1 cellular context compared by ENCODE assay signal in genomic region chr10:30553625-30554442, GRCh38.
A peak's percentile ranks its signal among the peaks of the same experiment; 100 is the strongest.
TF ChIP-seq lines count a peak whose summit lies in the region.

No MANE protein-coding gene starts in this region.

TF ChIP-seq in K562, 482 proteins besides CTCF, POLR2A, EP300 and RAD21 (continued from another document and continues in another):
- TF ChIP-seq MGA (IDR thresholded peaks at IDR 0.05), result peak; percentile 51; the same call in 1 of the 2 replicates
- TF ChIP-seq TRIM25 (IDR thresholded peaks at IDR 0.05; ENCODE audit: borderline replicate concordance), result 0 out of 2 replicates have a peak, but pooled peaks have one; percentile 7
- no peak for TF ChIP-seq ZBED1 (IDR thresholded peaks at IDR 0.05)
- peak; percentile 11; the same call in 1 of the 2 replicates for TF ChIP-seq POLR2AphosphoS5 (IDR thresholded peaks at IDR 0.05; ENCODE audit: control insufficient read depth, insufficient read depth, low read depth, low read length)
- no peak for TF ChIP-seq CREB1 (IDR thresholded peaks at IDR 0.05)
- TF ChIP-seq CREB1 (CRISPR knock-in tag; IDR thresholded peaks at IDR 0.05), result 0 out of 2 replicates have a peak, but pooled peaks have one; percentile 37
- no peak for TF ChIP-seq RBM14 (IDR thresholded peaks at IDR 0.05; ENCODE audit: borderline replicate concordance, insufficient read depth, low read depth, low read length)
- TF ChIP-seq MAFG (tag; conservative IDR thresholded peaks at IDR 0.05), result peak; percentile 3; the same call in 1 of the 2 replicates
- peak; percentile 65; the same call in 1 of the 2 replicates for TF ChIP-seq ZNF668 (CRISPR knock-in tag; IDR thresholded peaks at IDR 0.05)
- peak; percentile 49 for TF ChIP-seq KDM5B (IDR thresholded peaks at IDR 0.05; ENCODE audit: insufficient replicate concordance, low read depth, low read length)
- TF ChIP-seq CBFA2T2 (conservative IDR thresholded peaks at IDR 0.05), result 0 out of 2 replicates have a peak, but pooled peaks have one; percentile 37
- TF ChIP-seq CAMTA2 (CRISPR knock-in tag; conservative IDR thresholded peaks at IDR 0.05), result 0 out of 2 replicates have a peak, but pooled peaks have one; percentile 5
- peak; percentile 24; the same call in 1 of the 2 replicates for TF ChIP-seq MAFK (IDR thresholded peaks at IDR 0.05; ENCODE audit: low read length)
- TF ChIP-seq CBX1 (IDR thresholded peaks at IDR 0.05; ENCODE audit: low read depth), result no peak; the same call in 1 of the 2 replicates
- peak; percentile 39 to 63 for TF ChIP-seq E2F6 (IDR thresholded peaks at IDR 0.05; ENCODE audit: borderline replicate concordance in 1 of 2, extremely low read depth in 1 of 2, insufficient read depth in 1 of 2, insufficient read length in 1 of 2, low read depth in 1 of 2, low read length in 1 of 2, poor library complexity in 1 of 2, severe bottlenecking in 1 of 2)
- TF ChIP-seq ZNF311 (CRISPR knock-in tag; IDR thresholded peaks at IDR 0.05), result 0 out of 2 replicates have a peak, but pooled peaks have one; percentile 11
- peak; percentile 43; the same call in 1 of the 2 replicates for TF ChIP-seq OTX1 (CRISPR knock-in tag; IDR thresholded peaks at IDR 0.05)
- 0 out of 2 replicates have a peak, but pooled peaks have one; percentile 4 for TF ChIP-seq POLR2H (tag; IDR thresholded peaks at IDR 0.05; ENCODE audit: low read depth)
- TF ChIP-seq ZNF184 (CRISPR knock-in tag; IDR thresholded peaks at IDR 0.05), result no peak
- peak; percentile 54; the same call in 1 of the 2 replicates for TF ChIP-seq PHF8 (IDR thresholded peaks at IDR 0.05; ENCODE audit: borderline replicate concordance, low read length)
- TF ChIP-seq SMARCA4 (IDR thresholded peaks at IDR 0.05), result 0 out of 2 replicates have a peak, but pooled peaks have one; percentile 10
- peak; percentile 75 for TF ChIP-seq ZBTB17 (CRISPR knock-in tag; IDR thresholded peaks at IDR 0.05)
- peak in 1 of 2 experiments; percentile 25; a peak in 1 of 4 replicates for TF ChIP-seq RCOR1 (IDR thresholded peaks at IDR 0.05; ENCODE audit: borderline replicate concordance in 1 of 2, low read depth in 2 of 2, low read length in 2 of 2)
- TF ChIP-seq TCFL5 (CRISPR knock-in tag; conservative IDR thresholded peaks at IDR 0.05), result no peak
- 0 out of 2 replicates have a peak, but pooled peaks have one; percentile 15 for TF ChIP-seq MAFF (IDR thresholded peaks at IDR 0.05; ENCODE audit: low read length)
- TF ChIP-seq GTF2A2 (tag; IDR thresholded peaks at IDR 0.05), result no peak
- 0 out of 4 replicates have a peak, but pooled peaks of 1 of the 2 experiments have one; percentile 18 for TF ChIP-seq MCM7 (IDR thresholded peaks at IDR 0.05)
- TF ChIP-seq ATF3 (IDR thresholded peaks at IDR 0.05), result no peak
- TF ChIP-seq ATF3 (CRISPR knock-in tag; conservative IDR thresholded peaks at IDR 0.05), result no peak
- TF ChIP-seq KLF13 (tag; IDR thresholded peaks at IDR 0.05; ENCODE audit: borderline replicate concordance, low read depth), result 0 out of 2 replicates have a peak, but pooled peaks have one; percentile 44
- peak; percentile 15; the same call in 1 of the 2 replicates for TF ChIP-seq HSF4 (CRISPR knock-in tag; IDR thresholded peaks at IDR 0.05; ENCODE audit: borderline replicate concordance)
- TF ChIP-seq RBFOX2 (IDR thresholded peaks at IDR 0.05; ENCODE audit: low read depth, low read length), result peak; percentile 45
- TF ChIP-seq ARID1B (IDR thresholded peaks at IDR 0.05), result no peak
- peak; percentile 57; the same call in 1 of the 2 replicates for TF ChIP-seq ZNF644 (tag; IDR thresholded peaks at IDR 0.05; ENCODE audit: low read depth)
- no peak for TF ChIP-seq KHSRP (IDR thresholded peaks at IDR 0.05)
- 0 out of 2 replicates have a peak, but pooled peaks have one; percentile 63 for TF ChIP-seq SMARCE1 (IDR thresholded peaks at IDR 0.05)
- TF ChIP-seq SMAD4 (CRISPR knock-in tag; conservative IDR thresholded peaks at IDR 0.05), result peak; percentile 59; the same call in 1 of the 2 replicates
- no peak; the same call in 1 of the 2 replicates for TF ChIP-seq ATF4 (CRISPR knock-in tag; IDR thresholded peaks at IDR 0.05)
- 0 out of 2 replicates have a peak, but pooled peaks have one; percentile 53 for TF ChIP-seq ELF4 (CRISPR knock-in tag; IDR thresholded peaks at IDR 0.05)
- no peak for TF ChIP-seq RBM39 (optimal IDR thresholded peaks at IDR 0.05; ENCODE audit: low read depth, low read length)
- 0 out of 2 replicates have a peak, but pooled peaks have one; percentile 27 for TF ChIP-seq TFE3 (CRISPR knock-in tag; IDR thresholded peaks at IDR 0.05)
- no peak for TF ChIP-seq ZNF146 (CRISPR knock-in tag; IDR thresholded peaks at IDR 0.05; ENCODE audit: unreplicated experiment)
- TF ChIP-seq MYC (IDR thresholded peaks at IDR 0.05; ENCODE audit: low read depth, low read length), result peak; percentile 37; the same call in 1 of the 2 replicates
- TF ChIP-seq MYC (CRISPR knock-in tag; IDR thresholded peaks at IDR 0.05; ENCODE audit: borderline replicate concordance, low read depth), result no peak
